Comparison of ENCODE assay signal across 7 cellular contexts in the genomic region with DNA sequence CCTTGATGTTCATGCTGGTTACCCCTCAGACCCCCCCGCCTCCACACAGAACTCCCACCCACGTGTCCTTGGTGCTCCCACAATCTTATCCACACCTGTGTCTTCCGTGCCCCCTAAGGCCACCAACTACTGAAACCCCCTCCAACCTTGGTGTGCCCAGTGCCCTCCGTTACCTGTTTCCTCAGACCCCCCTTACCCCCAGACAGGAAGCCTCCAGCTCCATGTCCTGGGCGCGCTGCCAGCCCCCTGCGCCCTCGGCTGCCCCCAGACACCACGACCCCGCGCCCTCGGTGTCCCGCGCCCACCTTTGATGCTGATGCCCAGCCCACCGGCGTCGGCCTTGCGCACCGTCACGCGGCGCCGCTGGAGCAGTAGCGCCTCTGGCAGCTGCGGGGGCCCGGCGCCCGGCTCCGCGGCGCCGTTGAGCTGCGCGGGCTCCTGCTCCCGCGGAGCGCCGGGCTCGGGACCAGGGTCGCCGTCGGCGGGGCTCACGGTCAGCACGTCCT. TPM values are rescaled to one million over a fixed set of nuclear protein-coding genes. Genes with fewer than 3 reads are reported as not detected.
DNase-seq lines count a peak whose midpoint lies in the region; ATAC-seq, FAIRE-seq and TF ChIP-seq lines count a peak whose summit lies in the region.

No MANE protein-coding gene starts in this region.

- H3K36me3 Mint-ChIP-seq in activated CD4-positive, alpha-beta memory T cell treated with anti-CD3 and anti-CD28 coated beads, Interleukin-2, amount 10 ng/mL, durations not matched to agents 7 days and 5 days (ENCODE audit: low read depth): no peaks in the 10 kb centered on the region

- peaks cover 29% of the 10 kb centered on the region for H3K27me3 ChIP-seq in neutrophil

- FAIRE-seq in HTR-8/SVneo (lab: Jason Lieb, UNC): no peak

- H3K4me1 ChIP-seq in neutrophil (ENCODE audit: control insufficient read depth in 1 of 2, insufficient read depth in 1 of 2, low read depth in 1 of 2, low read length in 1 of 2): peaks cover 9 to 13% of the 10 kb centered on the region in 2 experiments

- H3K9me3 ChIP-seq in neutrophil: no peaks in the 10 kb centered on the region

- peak overlapping the region; percentile 70 for H3K4me3 ChIP-seq in fibroblast of pulmonary artery (replicated peaks; ENCODE audit: low read depth, low read length)
- peak overlapping the region; percentile 93 for H3K4me3 ChIP-seq in neutrophil (ENCODE audit: low read depth in 1 of 2, low read length in 1 of 2)

- DNase-seq in activated CD4-positive, alpha-beta memory T cell treated with anti-CD3 and anti-CD28 coated beads, Interleukin-2, amount 10 ng/mL, durations not matched to agents 7 days and 5 days: no peak
- DNase-seq in fibroblast of pulmonary artery (ENCODE audit: low read depth): no peak
- DNase-seq in OCI-M2 (lab: John Stamatoyannopoulos, UW; ENCODE audit: unreplicated experiment): no peak
- no peak for DNase-seq in HTR-8/SVneo (ENCODE audit: insufficient read length, low spot score)

- peaks cover 23% of the 10 kb centered on the region for H3K4me1 Mint-ChIP-seq in activated CD4-positive, alpha-beta memory T cell treated with anti-CD3 and anti-CD28 coated beads, Interleukin-2, amount 10 ng/mL, durations not matched to agents 7 days and 5 days

- CTCF ChIA-PET in activated CD4-positive, alpha-beta memory T cell treated with anti-CD3 and anti-CD28 coated beads, Interleukin-2, amount 10 ng/mL, durations not matched to agents 7 days and 5 days (lab: Charles Lee): interaction anchor here (0.8 to 3.3 kb wide), 3 partner anchors 42 to 224 kb away, joined by 3 to 24 read pairs (median 7); partner anchors contain the start of genes ACTL10 and CDK5RAP1

- ATAC-seq in GM19023 (IDR thresholded peaks at IDR 0.05; ENCODE audit: unreplicated experiment) (peak; percentile 4), HG03135 (IDR thresholded peaks at IDR 0.05; ENCODE audit: unreplicated experiment) (peak; percentile 23)

- no peak overlapping the region for H3K27ac Mint-ChIP-seq in activated CD4-positive, alpha-beta memory T cell treated with anti-CD3 and anti-CD28 coated beads, Interleukin-2, amount 10 ng/mL, durations not matched to agents 7 days and 5 days

- no peaks in the 10 kb centered on the region for H3K9me3 Mint-ChIP-seq in activated CD4-positive, alpha-beta memory T cell treated with anti-CD3 and anti-CD28 coated beads, Interleukin-2, amount 10 ng/mL, durations not matched to agents 7 days and 5 days

- POLR2A ChIA-PET in activated CD4-positive, alpha-beta memory T cell treated with anti-CD3 and anti-CD28 coated beads, Interleukin-2, amount 10 ng/mL, durations not matched to agents 7 days and 5 days (lab: Charles Lee): interaction anchor here (0.8 to 2.9 kb wide), 12 partner anchors 8 to 669 kb away, joined by 3 to 17 read pairs (median 6); partner anchors contain the start of genes ACTL10, CBFA2T2, CDK5RAP1 and EIF2S2

- H3K27ac ChIP-seq in neutrophil: peak overlapping the region; percentile 54

- no peaks in the 10 kb centered on the region for H3K36me3 ChIP-seq in neutrophil

- H3K4me3 Mint-ChIP-seq in activated CD4-positive, alpha-beta memory T cell treated with anti-CD3 and anti-CD28 coated beads, Interleukin-2, amount 10 ng/mL, durations not matched to agents 7 days and 5 days: peak overlapping the region; percentile 72

- H3K27me3 Mint-ChIP-seq in activated CD4-positive, alpha-beta memory T cell treated with anti-CD3 and anti-CD28 coated beads, Interleukin-2, amount 10 ng/mL, durations not matched to agents 7 days and 5 days: peaks cover 12% of the 10 kb centered on the region

- TF ChIP-seq CTCF in fibroblast of pulmonary artery (IDR thresholded peaks at IDR 0.05; ENCODE audit: low read length, missing control alignments): no peak
- TF ChIP-seq CTCF in neutrophil (IDR thresholded peaks at IDR 0.05): no peak

RNA-seq across cellular contexts. Expression of gene SNTA1, which starts 0.5 kb away (rescaled TPM):
- total RNA-seq in activated CD4-positive, alpha-beta memory T cell treated with anti-CD3 and anti-CD28 coated beads, Interleukin-2, amount 10 ng/mL, durations not matched to agents 7 days and 5 days: 1 to 10 TPM; 5.6 to 6.9 TPM

RNA-seq across cellular contexts. Expression of gene CDK5RAP1, which starts 41.7 kb away (rescaled TPM):
- total RNA-seq in activated CD4-positive, alpha-beta memory T cell treated with anti-CD3 and anti-CD28 coated beads, Interleukin-2, amount 10 ng/mL, durations not matched to agents 7 days and 5 days: 10 to 100 TPM; 30.2 to 33.3 TPM

RNA-seq across cellular contexts. Expression of gene CBFA2T2, which starts 46.8 kb away (rescaled TPM):
- 10 to 100 TPM; 19.2 to 20.3 TPM for total RNA-seq in activated CD4-positive, alpha-beta memory T cell treated with anti-CD3 and anti-CD28 coated beads, Interleukin-2, amount 10 ng/mL, durations not matched to agents 7 days and 5 days
